In genomic region chr22:27028093-27028492, GRCh38 we compare ENCODE assay signal across 18 cellular contexts.
A peak's percentile ranks its signal among the peaks of the same experiment; 100 is the strongest.
DNase-seq lines count a peak whose midpoint lies in the region; ATAC-seq, FAIRE-seq and TF ChIP-seq lines count a peak whose summit lies in the region.
"Had no signal": no experiment of that assay in that cellular context is flagged by ENCODE, and none has a peak within 500 bp of the region (broad histone marks: within the 10 kb centered on the region; RNA-seq: fewer than 3 reads in every experiment).

No MANE protein-coding gene starts in this region.

- TF ChIP-seq RAD21 in SK-N-SH (IDR thresholded peaks at IDR 0.05; ENCODE audit: low read length) (no peak), GM12878 (IDR thresholded peaks at IDR 0.05; ENCODE audit: insufficient read depth, low read depth, low read length) (no peak)

- CTCF ChIA-PET in SK-N-SH (lab: Yijun Ruan, JAX) = no interaction called here
- CTCF ChIA-PET in GM12878 (lab: Yijun Ruan, JAX) = no interaction called here

- H3K9me3 ChIP-seq in SK-N-SH = no peaks in the 10 kb centered on the region
- H3K9me3 ChIP-seq in GM12878 (replicated peaks; ENCODE audit: control insufficient read depth, insufficient read depth, low read length) = no peaks in the 10 kb centered on the region
- H3K9me3 ChIP-seq: BLaER1 had no signal

- SMC1A ChIA-PET in GM12878 (lab: Charles Lee; ENCODE audit: uncharacterized antibody, unreplicated experiment) = no interaction called here

- RAD21 ChIA-PET in GM12878 (lab: Charles Lee; ENCODE audit: unreplicated experiment) = no interaction called here

- intact Hi-C loops in GM12878 (cut with micrococcal nuclease; ENCODE audit: unreplicated experiment) (no loop called here), dorsolateral prefrontal cortex (cut with DNase I) (no loop called here)

- H3K9ac ChIP-seq in SK-N-SH (no peak overlapping the region), GM12878 (ENCODE audit: control insufficient read depth, insufficient read depth, low read length) (no peak overlapping the region)
- H3K9ac ChIP-seq: BLaER1 had no signal

- no peaks in the 10 kb centered on the region for H3K36me3 ChIP-seq in SK-N-SH (replicated peaks in 1 of 2; ENCODE audit: control insufficient read depth in 1 of 2, insufficient read depth in 2 of 2, low read length in 1 of 2)
- no peaks in the 10 kb centered on the region for H3K36me3 ChIP-seq in GM12878 (ENCODE audit: control insufficient read depth in 2 of 2, insufficient read depth in 2 of 2, low read length in 1 of 2)
- H3K36me3 ChIP-seq: BLaER1 had no signal

- H4K20me1 ChIP-seq in SK-N-SH (ENCODE audit: insufficient read depth) (no peaks in the 10 kb centered on the region), GM12878 (ENCODE audit: control insufficient read depth, insufficient read depth) (no peaks in the 10 kb centered on the region)
- H4K20me1 ChIP-seq: BLaER1 had no signal

- TF ChIP-seq POLR2A in GM12878 (IDR thresholded peaks at IDR 0.05; ENCODE audit: low read depth, low read length) = no peak

- H3K4me3 Mint-ChIP-seq in mesothelial cell of epicardium = no peak overlapping the region
- H3K4me3 Mint-ChIP-seq: CD8-positive, alpha-beta T cell had no signal

- no peak for FAIRE-seq in GM12878 (lab: Jason Lieb, UNC)
- FAIRE-seq: GM19239 had no signal

- peaks cover 4% of the 10 kb centered on the region for H3K9me3 Mint-ChIP-seq in mesothelial cell of epicardium

- peaks cover 17% of the 10 kb centered on the region for H3K27me3 ChIP-seq in SK-N-SH (ENCODE audit: insufficient read depth)
- H3K27me3 ChIP-seq in GM12878 (replicated peaks in 1 of 2; ENCODE audit: control insufficient read depth in 2 of 2, insufficient read depth in 2 of 2, low read length in 1 of 2) = no peaks in the 10 kb centered on the region
- H3K27me3 ChIP-seq in dorsolateral prefrontal cortex = peaks cover 0 to 15% (median 0%) of the 10 kb centered on the region in 45 donors
- H3K27me3 ChIP-seq: BLaER1 had no signal

- H3K4me3 ChIP-seq in SK-N-SH (ENCODE audit: low read depth in 2 of 2, low read length in 1 of 2) (no peak overlapping the region), GM12878 (no peak overlapping the region), fibroblast of pulmonary artery (replicated peaks; ENCODE audit: low read depth, low read length) (no peak overlapping the region), dorsolateral prefrontal cortex (no peak overlapping the region)
- H3K4me3 ChIP-seq: BLaER1 had no signal

- no peaks in the 10 kb centered on the region for H3K36me3 Mint-ChIP-seq in mesothelial cell of epicardium
- H3K36me3 Mint-ChIP-seq: CD8-positive, alpha-beta T cell had no signal

- in situ Hi-C loops in GM12878 (cut with MboI) = no loop called here

- TF ChIP-seq CTCF in SK-N-SH (IDR thresholded peaks at IDR 0.05) (no peak), GM12878 (IDR thresholded peaks at IDR 0.05 in 2 of 3, conservative IDR thresholded peaks at IDR 0.05 in 1 of 3; ENCODE audit: control insufficient read depth in 2 of 3, extremely low read depth in 1 of 3, insufficient read depth in 1 of 3, low read depth in 3 of 3, low read length in 3 of 3) (no peak), fibroblast of pulmonary artery (IDR thresholded peaks at IDR 0.05; ENCODE audit: low read length, missing control alignments) (no peak), dorsolateral prefrontal cortex (IDR thresholded peaks at IDR 0.05 in 54 of 56, conservative IDR thresholded peaks at IDR 0.05 in 2 of 56; ENCODE audit: low read depth in 1 of 56, partially characterized antibody in 56 of 56) (no peak), mesothelial cell of epicardium (IDR thresholded peaks at IDR 0.05; ENCODE audit: unreplicated experiment) (no peak)

- H3K4me1 Mint-ChIP-seq in mesothelial cell of epicardium = peaks cover 1% of the 10 kb centered on the region

- WGBS in SK-N-SH (ENCODE audit: low lambda C conversion rate) = 42% methylated on average over 3 of the region's 3 CpGs
- 25% methylated on average over 3 of the region's 3 CpGs for WGBS in GM12878 (ENCODE audit: insufficient coverage, insufficient replicate concordance, low lambda C conversion rate, missing lambda C conversion rate)

- no peak overlapping the region for H3K27ac Mint-ChIP-seq in mesothelial cell of epicardium
- H3K27ac Mint-ChIP-seq: CD8-positive, alpha-beta T cell had no signal

- H3K4me1 ChIP-seq in SK-N-SH (ENCODE audit: control insufficient read depth in 1 of 2, insufficient read depth in 2 of 2, low read depth in 1 of 2, low read length in 1 of 2) = peaks cover 0 to 13% of the 10 kb centered on the region in 2 experiments; a peak in 2 of 4 replicates
- H3K4me1 ChIP-seq in GM12878 (ENCODE audit: control insufficient read depth, insufficient read depth, low read length) = no peaks in the 10 kb centered on the region

- no peaks in the 10 kb centered on the region for H3K79me2 ChIP-seq in SK-N-SH (ENCODE audit: insufficient read depth)
- no peaks in the 10 kb centered on the region for H3K79me2 ChIP-seq in GM12878 (ENCODE audit: control insufficient read depth, insufficient read depth, low read length)

- no peak overlapping the region for H3K4me2 ChIP-seq in SK-N-SH
- no peak overlapping the region for H3K4me2 ChIP-seq in GM12878 (ENCODE audit: control insufficient read depth, insufficient read depth)
- H3K4me2 ChIP-seq: BLaER1 had no signal

- POLR2A ChIA-PET in SK-N-SH (lab: Yijun Ruan, JAX) = no interaction called here
- POLR2A ChIA-PET in GM12878 (lab: Charles Lee) = no interaction called here

- H3K27ac ChIP-seq in SK-N-SH (ENCODE audit: low read depth in 2 of 2, low read length in 1 of 2) (no peak overlapping the region), GM12878 (ENCODE audit: control insufficient read depth, insufficient read depth) (no peak overlapping the region), dorsolateral prefrontal cortex (no peak overlapping the region)
- H3K27ac ChIP-seq: 22Rv1, BLaER1 had no signal

- H3F3A ChIP-seq in SK-N-SH (replicated peaks; ENCODE audit: insufficient read depth) = no peaks in the 10 kb centered on the region

- no peaks in the 10 kb centered on the region for H3K9me2 ChIP-seq in SK-N-SH

- ATAC-seq in SK-N-SH treated with all-trans-retinoic acid at 6 μM for 48 hours (no peak), GM12878 (no peak)
- ATAC-seq: CD8-positive, alpha-beta T cell had no signal

- BruUV-seq in GM12878 (replicated peaks; lab: Mats Ljungman, UMichigan) = no TSS peak

- DNase-seq in SK-N-SH = no peak
- DNase-seq in GM12878 (ENCODE audit: low read depth, low spot score) = no peak
- DNase-seq in fibroblast of pulmonary artery (ENCODE audit: low read depth) = peak; percentile 4
- no peak for DNase-seq in GM19240 (ENCODE audit: insufficient read length, low spot score)
- DNase-seq in dorsolateral prefrontal cortex = no peak
- no peak for DNase-seq in mesothelial cell of epicardium (ENCODE audit: low spot score in 2 of 2, unreplicated experiment in 2 of 2)
- DNase-seq in stimulated activated CD4-positive, alpha-beta T cell treated with anti-CD3 and anti-CD28 coated beads, Interleukin-4, amount 100 ng/mL, for 1 hour = no peak
- DNase-seq: Calu3; CD8-positive, alpha-beta T cell; DMS79 treated with DMSO at 0.1 percent for 48 hours; GF-D8; GOT3; H7; KG1 had no signal

- TF ChIP-seq EP300 in SK-N-SH (IDR thresholded peaks at IDR 0.05; ENCODE audit: borderline replicate concordance in 1 of 2, low read depth in 1 of 2, low read length in 1 of 2) (no peak), GM12878 (IDR thresholded peaks at IDR 0.05; ENCODE audit: borderline replicate concordance in 1 of 2, control insufficient read depth in 1 of 2, low read depth in 2 of 2, low read length in 2 of 2) (no peak)

- H2AFZ ChIP-seq in SK-N-SH (ENCODE audit: low read depth) (no peak overlapping the region), GM12878 (ENCODE audit: control insufficient read depth, low read depth, low read length) (no peak overlapping the region)

- H3K27me3 Mint-ChIP-seq in mesothelial cell of epicardium (ENCODE audit: low read depth) = peaks cover 27% of the 10 kb centered on the region

TF ChIP-seq in SK-N-SH, 30 proteins besides CTCF, POLR2A, EP300 and RAD21 (continues in another document):
- TF ChIP-seq JUND (IDR thresholded peaks at IDR 0.05) = no peak

TF ChIP-seq in SK-N-SH treated with all-trans-retinoic acid at 6 μM for 48 hours, 23 proteins besides CTCF, POLR2A, EP300 and RAD21 (continues in another document):
- TF ChIP-seq TOX (CRISPR knock-in tag; IDR thresholded peaks at IDR 0.05; ENCODE audit: borderline replicate concordance) (no peak), BACH2 (CRISPR knock-in tag; IDR thresholded peaks at IDR 0.05; ENCODE audit: borderline replicate concordance) (no peak), ZC3H10 (CRISPR knock-in tag; IDR thresholded peaks at IDR 0.05) (no peak), GLIS3 (CRISPR knock-in tag; IDR thresholded peaks at IDR 0.05) (no peak), TCF4 (CRISPR knock-in tag; IDR thresholded peaks at IDR 0.05; ENCODE audit: borderline replicate concordance) (no peak)

TF ChIP-seq in GM12878, 131 proteins besides CTCF, POLR2A, EP300 and RAD21:
- TF ChIP-seq ZSCAN29 (IDR thresholded peaks at IDR 0.05) (no peak), REST (IDR thresholded peaks at IDR 0.05; ENCODE audit: low read depth, low read length) (peak; percentile 29; the same call in 1 of the 2 replicates)
TF ChIP-seq in GM12878: peak in this region for 1.

Comparison
In these comparisons a context has a peak if more than half of its experiments do, and no peak if none do; other contexts are left out.
1. Of the 26 proteins assayed by ChIP-seq in both GM12878 and SK-N-SH: peak only in GM12878: none; only in SK-N-SH: none; in both: REST; in neither: 25.